ENCODE assay signal across 17 cellular contexts in the genomic region with DNA sequence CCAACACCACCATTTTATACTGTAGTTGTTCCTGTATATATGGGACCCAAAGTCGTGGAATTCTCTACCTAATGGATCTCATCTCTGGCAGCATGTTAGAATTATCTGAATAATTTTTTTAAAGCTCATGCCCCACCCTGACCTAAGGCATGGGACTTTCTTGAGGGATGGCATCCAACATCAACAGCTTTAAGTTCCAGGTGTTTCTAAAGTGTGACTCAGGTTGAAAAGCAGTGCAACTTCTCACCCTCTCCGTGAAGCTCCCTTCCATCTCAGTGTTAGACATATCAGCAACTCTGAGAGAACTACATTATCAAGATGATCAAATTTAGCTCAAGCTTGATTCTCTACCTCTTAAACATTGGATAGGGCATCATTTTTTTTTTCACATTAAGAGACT. TPM values are rescaled to one million over a fixed set of nuclear protein-coding genes. Genes with fewer than 3 reads are reported as not detected.
A peak's percentile ranks its signal among the peaks of the same experiment; 100 is the strongest.
DNase-seq lines count a peak whose midpoint lies in the region; ATAC-seq, FAIRE-seq and TF ChIP-seq lines count a peak whose summit lies in the region.
"Had no signal": no experiment of that assay in that cellular context is flagged by ENCODE, and none has a peak within 500 bp of the region (broad histone marks: within the 10 kb centered on the region; RNA-seq: fewer than 3 reads in every experiment).

No MANE protein-coding gene starts in this region.

- no peak for TF ChIP-seq RAD21 in HepG2 (CRISPR knock-in tag; IDR thresholded peaks at IDR 0.05)

- dilution Hi-C loops in mammary epithelial cell (cut with HindIII; ENCODE audit: low sequenced_read_pairs), result no loop called here

- H3K9me3 ChIP-seq in mammary epithelial cell (replicated peaks; ENCODE audit: insufficient read depth, low read length) (no peaks in the 10 kb centered on the region), osteoblast (ENCODE audit: low read depth, low read length) (no peaks in the 10 kb centered on the region), suprapubic skin (no peaks in the 10 kb centered on the region), HepG2 (ENCODE audit: low read length) (peaks cover 2% of the 10 kb centered on the region; the same call in 1 of the 2 replicates)

- H3K4me1 ChIP-seq in mammary epithelial cell (ENCODE audit: insufficient read depth, low read length) (peaks cover 44% of the 10 kb centered on the region), osteoblast (ENCODE audit: insufficient read depth, low read length) (peaks cover 7% of the 10 kb centered on the region), suprapubic skin (peaks cover 27% of the 10 kb centered on the region), HepG2 (ENCODE audit: insufficient read depth, low read length) (no peaks in the 10 kb centered on the region)
- H3K4me1 ChIP-seq: BLaER1 had no signal

- H3K27ac ChIP-seq in mammary epithelial cell (ENCODE audit: insufficient read depth, low read depth, low read length), result no peak overlapping the region
- peak overlapping the region; percentile 99 for H3K27ac ChIP-seq in epithelial cell of prostate
- H3K27ac ChIP-seq in osteoblast (ENCODE audit: low read depth, low read length), result no peak overlapping the region
- H3K27ac ChIP-seq in suprapubic skin, result peak overlapping the region; percentile 26
- H3K27ac ChIP-seq in HepG2 (ENCODE audit: extremely low read length, insufficient read depth, low read length), result no peak overlapping the region
- H3K27ac ChIP-seq: BLaER1 had no signal

- no peak overlapping the region for H3K9ac ChIP-seq in mammary epithelial cell (ENCODE audit: insufficient read depth, low read length)
- H3K9ac ChIP-seq in HepG2 (ENCODE audit: insufficient read depth, low read depth, low read length), result no peak overlapping the region
- H3K9ac ChIP-seq: BLaER1 had no signal

- ATAC-seq in HepG2 (no peak), HG02642 (IDR thresholded peaks at IDR 0.05; ENCODE audit: poor library complexity, unreplicated experiment) (no peak)
- ATAC-seq: GM23338 had no signal

- H3K79me2 ChIP-seq in mammary epithelial cell (ENCODE audit: insufficient read depth, low read length) (no peaks in the 10 kb centered on the region), osteoblast (ENCODE audit: insufficient read depth, low read length) (no peaks in the 10 kb centered on the region), HepG2 (ENCODE audit: insufficient read depth, low read length) (no peaks in the 10 kb centered on the region)

- H2AFZ ChIP-seq in mammary epithelial cell (ENCODE audit: low read depth, low read length), result peak overlapping the region; percentile 36
- H2AFZ ChIP-seq in osteoblast (ENCODE audit: low read length), result no peak overlapping the region
- H2AFZ ChIP-seq in HepG2 (ENCODE audit: low read length), result no peak overlapping the region
- H2AFZ ChIP-seq: GM23338 had no signal

- CTCF ChIA-PET in mammary epithelial cell (lab: Charles Lee; ENCODE audit: low non-redundant PET) (interaction anchor here (0.6 kb wide), 1 partner anchor 741 kb away, joined by 3 read pairs; no protein-coding TSS in a partner anchor), HepG2 (lab: Yijun Ruan, JAX; ENCODE audit: low intra/inter-chr PET ratio, low total read pairs) (no interaction called here)

- H3K4me2 ChIP-seq in mammary epithelial cell (ENCODE audit: insufficient read depth, low read depth, low read length) (no peak overlapping the region), osteoblast (ENCODE audit: insufficient read depth, low read length) (no peak overlapping the region), HepG2 (ENCODE audit: low read depth, low read length) (no peak overlapping the region)
- H3K4me2 ChIP-seq: BLaER1, GM23338 had no signal

- DNase-seq in mammary epithelial cell (peak; percentile 59), epithelial cell of prostate (ENCODE audit: low read depth, low spot score) (no peak), osteoblast (ENCODE audit: insufficient read length, low spot score, missing footprints) (peak; percentile 26), suprapubic skin (ENCODE audit: low spot score in 2 of 2) (no peak), HepG2 (ENCODE audit: low spot score) (no peak)
- DNase-seq in activated CD8-positive, alpha-beta memory T cell treated with anti-CD3 and anti-CD28 coated beads, Interleukin-2, amount 50 U/mL, for 48 hours, result no peak
- DNase-seq: 8988T; CD4-positive, alpha-beta memory T cell; DMS153; DMS79 treated with DMSO at 0.1 percent for 48 hours; GF-D8; HCEC 1CT had no signal

- in situ Hi-C loops in mammary epithelial cell (cut with MboI; ENCODE audit: low sequenced_read_pairs in 2 of 2), result no loop called here
- in situ Hi-C loops in HepG2 (cut with HindIII; ENCODE audit: extremely low pct_ligation_motif_present, low pct_unique_long_range_greater_than_20kb), result no loop called here

- TF ChIP-seq CTCF in mammary epithelial cell (conservative IDR thresholded peaks at IDR 0.05 in 1 of 2, IDR thresholded peaks at IDR 0.05 in 1 of 2; ENCODE audit: extremely low read depth in 1 of 2, insufficient read depth in 1 of 2, low read depth in 1 of 2, low read length in 2 of 2), result no peak
- TF ChIP-seq CTCF in osteoblast (IDR thresholded peaks at IDR 0.05; ENCODE audit: extremely low read depth, low read depth, low read length), result no peak
- no peak for TF ChIP-seq CTCF in suprapubic skin (IDR thresholded peaks at IDR 0.05)
- no peak for TF ChIP-seq CTCF in HepG2 (CRISPR knock-in tag; IDR thresholded peaks at IDR 0.05)

- TF ChIP-seq EP300 in suprapubic skin (IDR thresholded peaks at IDR 0.05) (no peak), HepG2 (IDR thresholded peaks at IDR 0.05; ENCODE audit: low read depth in 2 of 2, low read length in 2 of 2) (no peak), HepG2 (CRISPR knock-in tag; IDR thresholded peaks at IDR 0.05; ENCODE audit: borderline replicate concordance) (no peak)

- WGBS in mammary epithelial cell (ENCODE audit: low coverage, missing lambda C conversion rate), result 58% methylated on average over 2 of the region's 2 CpGs
- WGBS in suprapubic skin, result 60% methylated on average over 2 of the region's 2 CpGs
- WGBS in HepG2 (ENCODE audit: low lambda C conversion rate), result 0% methylated on average over 2 of the region's 2 CpGs

- POLR2A ChIA-PET in HepG2 (lab: Yijun Ruan, JAX), result no interaction called here

- H3K36me3 ChIP-seq in mammary epithelial cell (ENCODE audit: insufficient read depth, low read length), result no peaks in the 10 kb centered on the region
- H3K36me3 ChIP-seq in osteoblast (ENCODE audit: insufficient read depth, low read length), result no peaks in the 10 kb centered on the region
- no peaks in the 10 kb centered on the region for H3K36me3 ChIP-seq in suprapubic skin
- no peaks in the 10 kb centered on the region for H3K36me3 ChIP-seq in HepG2 (replicated peaks in 1 of 2; ENCODE audit: control insufficient read depth in 1 of 2, insufficient read depth in 2 of 2, low read length in 2 of 2)

- no peaks in the 10 kb centered on the region for H3K27me3 ChIP-seq in mammary epithelial cell (ENCODE audit: insufficient read depth, low read length)
- H3K27me3 ChIP-seq in osteoblast (ENCODE audit: insufficient read depth, low read length), result peaks cover 3% of the 10 kb centered on the region
- peaks cover 5% of the 10 kb centered on the region for H3K27me3 ChIP-seq in suprapubic skin
- H3K27me3 ChIP-seq in HepG2 (ENCODE audit: control insufficient read depth in 1 of 2, insufficient read depth in 2 of 2, low read length in 2 of 2), result no peaks in the 10 kb centered on the region; a peak in 1 of 5 replicates
- H3K27me3 ChIP-seq: BLaER1 had no signal

- H3K4me3 ChIP-seq in mammary epithelial cell (replicated peaks in 1 of 3; ENCODE audit: insufficient read depth in 1 of 3, low read depth in 2 of 3, low read length in 3 of 3) (no peak overlapping the region), osteoblast (ENCODE audit: insufficient read depth, low read length) (no peak overlapping the region), suprapubic skin (no peak overlapping the region), HepG2 (replicated peaks in 1 of 3; ENCODE audit: insufficient read depth in 1 of 3, low read depth in 2 of 3, low read length in 3 of 3) (no peak overlapping the region)
- H3K4me3 ChIP-seq: BLaER1, GM23338 had no signal

- BruUV-seq in mammary epithelial cell (replicated peaks; lab: Mats Ljungman, UMichigan) (no TSS peak), HepG2 (replicated peaks; lab: Mats Ljungman, UMichigan) (no TSS peak)

- intact Hi-C loops in mammary epithelial cell (cut with micrococcal nuclease), result no loop called here
- intact Hi-C loops in HepG2 (cut with micrococcal nuclease; ENCODE audit: unreplicated experiment), result no loop called here

- no peak for TF ChIP-seq POLR2A in suprapubic skin (IDR thresholded peaks at IDR 0.05)
- TF ChIP-seq POLR2A in HepG2 (IDR thresholded peaks at IDR 0.05; ENCODE audit: insufficient read depth in 1 of 2, low read depth in 2 of 2, low read length in 2 of 2), result no peak

- H4K20me1 ChIP-seq in mammary epithelial cell (ENCODE audit: insufficient read depth, low read length), result no peaks in the 10 kb centered on the region
- H4K20me1 ChIP-seq in osteoblast (ENCODE audit: insufficient read depth, low read length), result no peaks in the 10 kb centered on the region
- no peaks in the 10 kb centered on the region for H4K20me1 ChIP-seq in HepG2 (ENCODE audit: insufficient read depth, low read length)
- H4K20me1 ChIP-seq: BLaER1 had no signal

- no peak for FAIRE-seq in HepG2 (lab: Jason Lieb, UNC)
- FAIRE-seq: H54, HTR-8/SVneo had no signal

RNA-seq across cellular contexts. Expression of gene RAB18, which starts 18.1 kb away (rescaled TPM):
- total RNA-seq in mammary epithelial cell, result 100 to 1,000 TPM in 1 of 2 donors, 10 to 100 TPM in 1; 75.3 to 164 TPM
- polyA plus RNA-seq in mammary epithelial cell, result 34.8 TPM
- 41.3 TPM for polyA minus RNA-seq in mammary epithelial cell
- total RNA-seq in osteoblast, result 47.8 and 48.9 TPM in 2 replicates
- 10 to 100 TPM; 50.1 to 78.1 (median 65.2) TPM for total RNA-seq in suprapubic skin
- total RNA-seq in HepG2 (2016; rRNA removed; fragmentation: Illumina TruSeq; extraction: Trizol), result 69.1 and 114 TPM in 2 replicates
- 5.3 and 8.7 TPM in 2 replicates for total RNA-seq in HepG2 (2016; cell fraction: cytosol; rRNA removed; fragmentation: Illumina TruSeq; extraction: Trizol; ENCODE audit: low read depth)
- 69.8 and 121 TPM in 2 replicates for total RNA-seq in HepG2 (2016; cell fraction: insoluble cytoplasmic fraction; rRNA removed; fragmentation: Illumina TruSeq; extraction: Trizol)
- 20.5 and 23.7 TPM in 2 replicates for total RNA-seq in HepG2 (2016; cell fraction: membrane; rRNA removed; fragmentation: Illumina TruSeq; extraction: Trizol)
- total RNA-seq in HepG2 (2016; cell fraction: nucleus; rRNA removed; fragmentation: Illumina TruSeq; extraction: Trizol), result 32.7 and 36.9 TPM in 2 replicates
- 19.0 and 22.3 TPM in 2 replicates for polyA plus RNA-seq in HepG2 (2011; rRNA removed)
- polyA plus RNA-seq in HepG2 (2011; cell fraction: cytosol; rRNA removed), result 6.2 and 13.3 TPM in 2 replicates
- polyA plus RNA-seq in HepG2 (2011; cell fraction: nucleus; rRNA removed), result 9.9 and 16.7 TPM in 2 replicates
- polyA plus RNA-seq in HepG2 (2012), result 39.1 and 52.9 TPM in 2 replicates
- polyA plus RNA-seq in HepG2 (2016; cell fraction: cytosol; fragmentation: Illumina TruSeq; extraction: Trizol; ENCODE audit: low read depth), result 6.8 and 7.7 TPM in 2 replicates
- 119 and 125 TPM in 2 replicates for polyA plus RNA-seq in HepG2 (2016; cell fraction: insoluble cytoplasmic fraction; fragmentation: Illumina TruSeq; extraction: Trizol; ENCODE audit: low read depth)
- 10.7 and 12.3 TPM in 2 replicates for polyA plus RNA-seq in HepG2 (2016; cell fraction: membrane; fragmentation: Illumina TruSeq; extraction: Trizol; ENCODE audit: low read depth)
- 38.9 and 44.7 TPM in 2 replicates for polyA plus RNA-seq in HepG2 (2016; cell fraction: nucleus; fragmentation: Illumina TruSeq; extraction: Trizol; ENCODE audit: insufficient read depth, low read depth)
- 3.9 and 4.0 TPM in 2 replicates for polyA minus RNA-seq in HepG2 (2011; rRNA and poly(A)+ RNA removed; ENCODE audit: low replicate concordance)
- polyA minus RNA-seq in HepG2 (2011; cell fraction: cytosol; rRNA and poly(A)+ RNA removed), result 16.6 and 25.1 TPM in 2 replicates
- 42.5 and 45.6 TPM in 2 replicates for polyA minus RNA-seq in HepG2 (2011; cell fraction: nucleus; rRNA and poly(A)+ RNA removed)

Comparison
In these comparisons a context has a peak if more than half of its experiments do, and no peak if none do; other contexts are left out.
1. DNase-seq: peak in mammary epithelial cell (single experiment) and osteoblast (single experiment); none in epithelial cell of prostate (single experiment), suprapubic skin (0 of 2), activated CD8-positive, alpha-beta memory T cell treated with anti-CD3 and anti-CD28 coated beads, Interleukin-2, amount 50 U/mL, for 48 hours (single experiment) and HepG2 (single experiment).
2. H3K27ac ChIP-seq: peak in epithelial cell of prostate (single experiment) and suprapubic skin (single experiment); none in mammary epithelial cell (single experiment), osteoblast (single experiment) and HepG2 (single experiment).